Comparison of ENCODE assay signal across 8 cellular contexts in the genomic region with DNA sequence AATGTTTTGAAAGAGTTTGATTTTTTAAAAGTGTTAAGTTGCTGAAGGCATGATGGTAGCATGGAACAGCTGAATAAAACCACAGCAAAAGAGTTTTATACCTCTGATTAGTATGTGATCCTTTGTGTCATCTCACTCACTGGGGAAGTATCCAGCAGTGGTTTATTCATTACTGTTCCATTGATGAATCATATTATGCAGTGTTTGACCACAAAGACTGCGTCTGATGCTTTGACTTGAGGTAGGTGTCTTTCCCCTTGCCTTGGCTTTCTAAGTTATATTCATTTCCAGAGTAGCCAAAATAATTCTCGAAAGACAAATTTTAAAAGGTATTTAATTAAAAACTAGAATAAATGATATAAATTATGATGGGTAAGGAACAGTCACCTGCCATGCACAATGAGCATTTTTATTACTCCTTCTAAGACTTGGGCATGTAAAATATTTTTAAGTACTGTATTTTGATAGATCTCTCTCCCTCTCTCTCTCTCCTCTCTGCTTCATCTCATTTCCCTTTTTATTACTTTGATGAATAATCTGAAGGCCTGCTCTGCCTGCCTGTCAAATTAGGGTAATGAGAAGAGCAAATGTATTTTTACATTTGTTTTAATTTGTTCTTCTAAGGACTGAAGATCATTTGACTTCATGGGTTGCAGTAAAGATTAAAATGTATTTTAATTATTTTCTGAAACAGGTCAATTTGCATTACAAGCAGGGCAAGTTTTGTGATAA.
DNase-seq lines count a peak whose midpoint lies in the region; ATAC-seq lines count a peak whose summit lies in the region.
"Had no signal": no experiment of that assay in that cellular context is flagged by ENCODE, and none has a peak within 500 bp of the region (broad histone marks: within the 10 kb centered on the region; RNA-seq: fewer than 3 reads in every experiment).

No MANE protein-coding gene starts in this region.

- H3K4me3 ChIP-seq in skeletal muscle cell (ENCODE audit: low read depth, low read length), result no peak overlapping the region

- intact Hi-C loops in activated CD4-positive, alpha-beta T cell treated with anti-CD3 and anti-CD28 coated beads, Interleukin-2, amount 10 ng/mL, durations not matched to agents 24 days and 14 days (cut with micrococcal nuclease), result no loop called here

- no peaks in the 10 kb centered on the region for H3K36me3 Mint-ChIP-seq in activated CD4-positive, alpha-beta T cell treated with anti-CD3 and anti-CD28 coated beads, Interleukin-2, amount 10 ng/mL, durations not matched to agents 24 days and 14 days (ENCODE audit: low read depth)
- H3K36me3 Mint-ChIP-seq: activated naive CD4-positive, alpha-beta T cell treated with anti-CD3 and anti-CD28 coated beads, Interleukin-2, amount 50 U/mL, for 24 hours had no signal

- H3K4me3 Mint-ChIP-seq in activated CD4-positive, alpha-beta T cell treated with anti-CD3 and anti-CD28 coated beads, Interleukin-2, amount 10 ng/mL, durations not matched to agents 24 days and 14 days, result no peak overlapping the region
- H3K4me3 Mint-ChIP-seq: activated naive CD4-positive, alpha-beta T cell treated with anti-CD3 and anti-CD28 coated beads, Interleukin-2, amount 50 U/mL, for 24 hours had no signal

- H3K27ac Mint-ChIP-seq in activated CD4-positive, alpha-beta T cell treated with anti-CD3 and anti-CD28 coated beads, Interleukin-2, amount 10 ng/mL, durations not matched to agents 24 days and 14 days, result no peak overlapping the region
- H3K27ac Mint-ChIP-seq: activated naive CD4-positive, alpha-beta T cell treated with anti-CD3 and anti-CD28 coated beads, Interleukin-2, amount 50 U/mL, for 24 hours had no signal

- H3K4me1 Mint-ChIP-seq in activated CD4-positive, alpha-beta T cell treated with anti-CD3 and anti-CD28 coated beads, Interleukin-2, amount 10 ng/mL, durations not matched to agents 24 days and 14 days, result no peaks in the 10 kb centered on the region
- H3K4me1 Mint-ChIP-seq: activated naive CD4-positive, alpha-beta T cell treated with anti-CD3 and anti-CD28 coated beads, Interleukin-2, amount 50 U/mL, for 24 hours had no signal

- no peaks in the 10 kb centered on the region for H3K27me3 Mint-ChIP-seq in activated CD4-positive, alpha-beta T cell treated with anti-CD3 and anti-CD28 coated beads, Interleukin-2, amount 10 ng/mL, durations not matched to agents 24 days and 14 days
- H3K27me3 Mint-ChIP-seq: activated naive CD4-positive, alpha-beta T cell treated with anti-CD3 and anti-CD28 coated beads, Interleukin-2, amount 50 U/mL, for 24 hours had no signal

- DNase-seq in NCI-H526 treated with DMSO at 0.1 percent for 48 hours (lab: John Stamatoyannopoulos, UW) (peak; percentile 14), skeletal muscle cell (ENCODE audit: low read depth) (peak; percentile 65), NCI-H128 (lab: John Stamatoyannopoulos, UW; ENCODE audit: unreplicated experiment) (no peak), UCSD-AML1 (lab: John Stamatoyannopoulos, UW; ENCODE audit: unreplicated experiment) (no peak)
- no peak for DNase-seq in activated CD4-positive, alpha-beta T cell treated with anti-CD3 and anti-CD28 coated beads, Interleukin-2, amount 10 ng/mL, durations not matched to agents 24 days and 14 days

- H3K9me3 Mint-ChIP-seq in activated CD4-positive, alpha-beta T cell treated with anti-CD3 and anti-CD28 coated beads, Interleukin-2, amount 10 ng/mL, durations not matched to agents 24 days and 14 days, result no peaks in the 10 kb centered on the region
- H3K9me3 Mint-ChIP-seq: activated naive CD4-positive, alpha-beta T cell treated with anti-CD3 and anti-CD28 coated beads, Interleukin-2, amount 50 U/mL, for 24 hours had no signal

- ATAC-seq in GM18867 (IDR thresholded peaks at IDR 0.05; ENCODE audit: unreplicated experiment) (peak; percentile 78), HG02623 (IDR thresholded peaks at IDR 0.05; ENCODE audit: unreplicated experiment) (peak; percentile 76)

Comparison
In these comparisons a context has a peak if more than half of its experiments do, and no peak if none do; other contexts are left out.
1. DNase-seq: peak in NCI-H526 treated with DMSO at 0.1 percent for 48 hours (single experiment) and skeletal muscle cell (single experiment); none in NCI-H128 (single experiment), activated CD4-positive, alpha-beta T cell treated with anti-CD3 and anti-CD28 coated beads, Interleukin-2, amount 10 ng/mL, durations not matched to agents 24 days and 14 days (single experiment) and UCSD-AML1 (single experiment).